In the genomic region with DNA sequence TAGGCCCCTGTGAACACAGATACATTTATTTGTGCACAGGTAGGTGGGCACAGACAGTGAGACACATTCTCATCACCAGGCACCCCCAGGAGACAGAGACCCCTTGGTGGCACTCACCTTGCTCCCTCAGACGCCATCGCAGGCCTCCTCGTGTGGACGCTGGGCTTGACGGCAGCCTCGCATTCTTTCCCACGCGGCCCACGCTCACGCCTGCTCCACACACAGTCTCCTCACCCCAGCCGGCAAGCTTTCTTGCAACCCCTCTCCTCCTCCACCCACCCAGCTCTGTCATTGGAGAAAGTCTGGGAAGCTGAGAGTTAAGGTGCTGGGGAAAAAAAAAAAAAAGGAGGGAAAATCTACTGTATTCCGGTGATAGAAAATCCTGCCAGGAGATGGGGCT, we compare ENCODE assay signal across 1 cellular context.
TF ChIP-seq lines count a peak whose summit lies in the region.

No MANE protein-coding gene starts in this region.

TF ChIP-seq in HEK293, 187 proteins besides CTCF, POLR2A, EP300 and RAD21 (continued from another document):
- TF ChIP-seq, protein P1, sequence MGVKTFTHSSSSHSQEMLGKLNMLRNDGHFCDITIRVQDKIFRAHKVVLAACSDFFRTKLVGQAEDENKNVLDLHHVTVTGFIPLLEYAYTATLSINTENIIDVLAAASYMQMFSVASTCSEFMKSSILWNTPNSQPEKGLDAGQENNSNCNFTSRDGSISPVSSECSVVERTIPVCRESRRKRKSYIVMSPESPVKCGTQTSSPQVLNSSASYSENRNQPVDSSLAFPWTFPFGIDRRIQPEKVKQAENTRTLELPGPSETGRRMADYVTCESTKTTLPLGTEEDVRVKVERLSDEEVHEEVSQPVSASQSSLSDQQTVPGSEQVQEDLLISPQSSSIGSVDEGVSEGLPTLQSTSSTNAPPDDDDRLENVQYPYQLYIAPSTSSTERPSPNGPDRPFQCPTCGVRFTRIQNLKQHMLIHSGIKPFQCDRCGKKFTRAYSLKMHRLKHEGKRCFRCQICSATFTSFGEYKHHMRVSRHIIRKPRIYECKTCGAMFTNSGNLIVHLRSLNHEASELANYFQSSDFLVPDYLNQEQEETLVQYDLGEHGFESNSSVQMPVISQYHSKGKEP (tag by site-specific recombination; IDR thresholded peaks at IDR 0.05): no peak
- TF ChIP-seq ZNF132 (tag by site-specific recombination; IDR thresholded peaks at IDR 0.05; ENCODE audit: borderline replicate concordance) (no peak), ZFHX2 (tag by site-specific recombination; conservative IDR thresholded peaks at IDR 0.05) (peak; percentile 74)
